ENCODE assay signal across 17 cellular contexts in genomic region chr17:79463421-79464309, GRCh38.
"Had no signal": no experiment of that assay in that cellular context is flagged by ENCODE, and none has a peak within 500 bp of the region (broad histone marks: within the 10 kb centered on the region; RNA-seq: fewer than 3 reads in every experiment).

No MANE protein-coding gene starts in this region.

- H3K27ac ChIP-seq: prostate gland, right atrium auricular region, tibial nerve, vagina had no signal

- H3K9me3 ChIP-seq: prostate gland, right atrium auricular region, tibial nerve, vagina had no signal

- ATAC-seq: esophagus mucosa; left ventricle myocardium superior; stimulated activated naive CD8-positive, alpha-beta T cell treated with anti-CD3 and anti-CD28 coated beads, Interleukin-15, Interleukin-2, amounts not matched to agents 100 U/mL and 50 U/mL, for 24 hours; WTC11 had no signal

- H3K27me3 ChIP-seq: right atrium auricular region, vagina had no signal

- DNase-seq: activated CD4-positive, alpha-beta memory T cell treated with anti-CD3 and anti-CD28 coated beads for 36 hours; activated CD4-positive, alpha-beta T cell treated with anti-CD3 and anti-CD28 coated beads for 4 hours; activated naive CD8-positive, alpha-beta T cell treated with anti-CD3 and anti-CD28 coated beads for 36 hours; activated T-cell treated with anti-CD3 and anti-CD28 coated beads for 4 hours; amniotic stem cell; cortex of kidney; effector CD4-positive, alpha-beta T cell; immature natural killer cell; kidney glomerular epithelial cell; left ventricle myocardium superior; stimulated activated naive CD8-positive, alpha-beta T cell treated with anti-CD3 and anti-CD28 coated beads, Interleukin-15, Interleukin-2, amounts not matched to agents 100 U/mL and 50 U/mL, for 24 hours had no signal

- H3K4me3 ChIP-seq: prostate gland, right atrium auricular region, tibial nerve, vagina had no signal

- H3K36me3 ChIP-seq: prostate gland, right atrium auricular region, tibial nerve, vagina had no signal

- H3K4me1 ChIP-seq: prostate gland, right atrium auricular region, vagina had no signal
